8 cellular contexts compared by ENCODE assay signal in genomic region chr10:44995914-44996633, GRCh38. TPM values are rescaled to one million over a fixed set of nuclear protein-coding genes. Genes with fewer than 3 reads are reported as not detected.
A peak's percentile ranks its signal among the peaks of the same experiment; 100 is the strongest.
DNase-seq lines count a peak whose midpoint lies in the region; ATAC-seq and TF ChIP-seq lines count a peak whose summit lies in the region.

No MANE protein-coding gene starts in this region.

- peak overlapping the region; percentile 37 for H3K27ac Mint-ChIP-seq in activated CD4-positive, alpha-beta memory T cell treated with anti-CD3 and anti-CD28 coated beads, Interleukin-2, amount 10 ng/mL, durations not matched to agents 7 days and 5 days
- no peak overlapping the region for H3K27ac Mint-ChIP-seq in activated CD4-positive, alpha-beta memory T cell treated with anti-CD3 and anti-CD28 coated beads for 36 hours
- H3K27ac Mint-ChIP-seq in endodermal cell = no peak overlapping the region

- H3K4me1 Mint-ChIP-seq in activated CD4-positive, alpha-beta memory T cell treated with anti-CD3 and anti-CD28 coated beads, Interleukin-2, amount 10 ng/mL, durations not matched to agents 7 days and 5 days = peaks cover 38% of the 10 kb centered on the region
- peaks cover 21% of the 10 kb centered on the region for H3K4me1 Mint-ChIP-seq in activated CD4-positive, alpha-beta memory T cell treated with anti-CD3 and anti-CD28 coated beads for 36 hours (ENCODE audit: low read depth)
- peaks cover 21% of the 10 kb centered on the region for H3K4me1 Mint-ChIP-seq in endodermal cell

- H3K9me3 ChIP-seq in endodermal cell (ENCODE audit: control insufficient read depth, low read length) (no peaks in the 10 kb centered on the region), mucosa of stomach (ENCODE audit: control insufficient read depth, low read length) (no peaks in the 10 kb centered on the region)

- no peaks in the 10 kb centered on the region for H3K4me1 ChIP-seq in endodermal cell (ENCODE audit: control insufficient read depth, insufficient read depth, low read length)
- peaks cover 41% of the 10 kb centered on the region for H3K4me1 ChIP-seq in mucosa of stomach (ENCODE audit: control insufficient read depth, insufficient read depth, low read length)

- CTCF ChIA-PET in activated CD4-positive, alpha-beta memory T cell treated with anti-CD3 and anti-CD28 coated beads, Interleukin-2, amount 10 ng/mL, durations not matched to agents 7 days and 5 days (lab: Charles Lee) = interaction anchor here (1.1 to 1.8 kb wide), 3 partner anchors 20 to 39 kb away, joined by 3 to 5 read pairs (median 3); no protein-coding TSS in a partner anchor
- CTCF ChIA-PET in activated CD4-positive, alpha-beta memory T cell treated with anti-CD3 and anti-CD28 coated beads for 36 hours (lab: Charles Lee) = interaction anchor here (1.4 kb wide), 1 partner anchor 12 kb away, joined by 6 read pairs; no protein-coding TSS in a partner anchor

- TF ChIP-seq CTCF in endodermal cell (conservative IDR thresholded peaks at IDR 0.05) = no peak

- H3K4me3 ChIP-seq in endodermal cell (ENCODE audit: low read length) = no peak overlapping the region
- no peak overlapping the region for H3K4me3 ChIP-seq in mucosa of stomach (ENCODE audit: low read length)

- no peak overlapping the region for H3K9ac ChIP-seq in endodermal cell (ENCODE audit: extremely low read depth, low read length, poor library complexity, severe bottlenecking)
- peak overlapping the region; percentile 44 for H3K9ac ChIP-seq in mucosa of stomach (ENCODE audit: low read length)

- no peak for ATAC-seq in GM18517 (IDR thresholded peaks at IDR 0.05; ENCODE audit: unreplicated experiment)
- no peak for ATAC-seq in HG03521 (IDR thresholded peaks at IDR 0.05; ENCODE audit: unreplicated experiment)

- no peak overlapping the region for H3K4me3 Mint-ChIP-seq in activated CD4-positive, alpha-beta memory T cell treated with anti-CD3 and anti-CD28 coated beads, Interleukin-2, amount 10 ng/mL, durations not matched to agents 7 days and 5 days
- H3K4me3 Mint-ChIP-seq in activated CD4-positive, alpha-beta memory T cell treated with anti-CD3 and anti-CD28 coated beads for 36 hours = no peak overlapping the region
- no peak overlapping the region for H3K4me3 Mint-ChIP-seq in endodermal cell

- H3K27ac ChIP-seq in endodermal cell (ENCODE audit: low read depth, low read length) = no peak overlapping the region

- H3K36me3 ChIP-seq in endodermal cell (ENCODE audit: control insufficient read depth, insufficient read depth, low read length) (no peaks in the 10 kb centered on the region), mucosa of stomach (ENCODE audit: control insufficient read depth, insufficient read depth, low read length) (no peaks in the 10 kb centered on the region)

- peaks cover 10% of the 10 kb centered on the region for H3K27me3 Mint-ChIP-seq in activated CD4-positive, alpha-beta memory T cell treated with anti-CD3 and anti-CD28 coated beads, Interleukin-2, amount 10 ng/mL, durations not matched to agents 7 days and 5 days
- H3K27me3 Mint-ChIP-seq in activated CD4-positive, alpha-beta memory T cell treated with anti-CD3 and anti-CD28 coated beads for 36 hours = no peaks in the 10 kb centered on the region
- peaks cover 4% of the 10 kb centered on the region for H3K27me3 Mint-ChIP-seq in endodermal cell (ENCODE audit: insufficient read depth)

- 92 to 93% methylated on average over 7 to 9 of the region's 9 CpGs for WGBS in endodermal cell (ENCODE audit: insufficient coverage in 1 of 2, insufficient read length in 1 of 2), 2 experiments

- intact Hi-C loops in activated CD4-positive, alpha-beta memory T cell treated with anti-CD3 and anti-CD28 coated beads for 36 hours (cut with micrococcal nuclease) = no loop called here

- no peaks in the 10 kb centered on the region for H3K36me3 Mint-ChIP-seq in activated CD4-positive, alpha-beta memory T cell treated with anti-CD3 and anti-CD28 coated beads, Interleukin-2, amount 10 ng/mL, durations not matched to agents 7 days and 5 days (ENCODE audit: low read depth)
- peaks cover 4% of the 10 kb centered on the region for H3K36me3 Mint-ChIP-seq in activated CD4-positive, alpha-beta memory T cell treated with anti-CD3 and anti-CD28 coated beads for 36 hours
- no peaks in the 10 kb centered on the region for H3K36me3 Mint-ChIP-seq in endodermal cell (ENCODE audit: low read depth)

- DNase-seq in activated CD4-positive, alpha-beta memory T cell treated with anti-CD3 and anti-CD28 coated beads, Interleukin-2, amount 10 ng/mL, durations not matched to agents 7 days and 5 days = no peak
- no peak for DNase-seq in activated CD4-positive, alpha-beta memory T cell treated with anti-CD3 and anti-CD28 coated beads for 36 hours
- DNase-seq in endodermal cell = peak; percentile 38
- peak; percentile 71 for DNase-seq in ureter (ENCODE audit: low spot score)
- no peak for DNase-seq in NCI-H345 treated with DMSO at 0.1 percent for 48 hours (lab: John Stamatoyannopoulos, UW; ENCODE audit: unreplicated experiment)

- no peaks in the 10 kb centered on the region for H3K9me3 Mint-ChIP-seq in activated CD4-positive, alpha-beta memory T cell treated with anti-CD3 and anti-CD28 coated beads, Interleukin-2, amount 10 ng/mL, durations not matched to agents 7 days and 5 days
- peaks cover 3% of the 10 kb centered on the region for H3K9me3 Mint-ChIP-seq in activated CD4-positive, alpha-beta memory T cell treated with anti-CD3 and anti-CD28 coated beads for 36 hours
- no peaks in the 10 kb centered on the region for H3K9me3 Mint-ChIP-seq in endodermal cell

- POLR2A ChIA-PET in activated CD4-positive, alpha-beta memory T cell treated with anti-CD3 and anti-CD28 coated beads, Interleukin-2, amount 10 ng/mL, durations not matched to agents 7 days and 5 days (lab: Charles Lee) = interaction anchor here (1.0 to 1.8 kb wide), 2 partner anchors 18 to 30 kb away, joined by 3 to 5 read pairs; no protein-coding TSS in a partner anchor
- POLR2A ChIA-PET in activated CD4-positive, alpha-beta memory T cell treated with anti-CD3 and anti-CD28 coated beads for 36 hours (lab: Charles Lee) = no interaction called here

- H3K27me3 ChIP-seq in endodermal cell (ENCODE audit: control insufficient read depth, insufficient read depth, low read length, poor library complexity, severe bottlenecking) (no peaks in the 10 kb centered on the region), mucosa of stomach (ENCODE audit: control insufficient read depth, insufficient read depth, low read length) (no peaks in the 10 kb centered on the region)

RNA-seq across cellular contexts. Expression of gene ZNF22, which starts 4.6 kb away (rescaled TPM):
- 10 to 100 TPM; 22.9 to 24.7 TPM for total RNA-seq in activated CD4-positive, alpha-beta memory T cell treated with anti-CD3 and anti-CD28 coated beads, Interleukin-2, amount 10 ng/mL, durations not matched to agents 7 days and 5 days
- 10 to 100 TPM; 19.3 to 19.9 TPM for total RNA-seq in activated CD4-positive, alpha-beta memory T cell treated with anti-CD3 and anti-CD28 coated beads for 36 hours
- total RNA-seq in endodermal cell (10 to 100 TPM; 35.5 to 42.5 TPM), ureter (21.2 TPM)
- 59.3 TPM for polyA plus RNA-seq in endodermal cell (2013, experiment 1 of 2)
- 54.5 TPM for polyA plus RNA-seq in endodermal cell (2013, experiment 2 of 2)

RNA-seq across cellular contexts. Expression of gene DEPP1, which starts 17.5 kb away (rescaled TPM):
- 1 to 10 TPM; 1.2 to 1.9 TPM for total RNA-seq in activated CD4-positive, alpha-beta memory T cell treated with anti-CD3 and anti-CD28 coated beads, Interleukin-2, amount 10 ng/mL, durations not matched to agents 7 days and 5 days
- total RNA-seq in activated CD4-positive, alpha-beta memory T cell treated with anti-CD3 and anti-CD28 coated beads for 36 hours = under 1 TPM; 0.34 to 0.40 TPM
- total RNA-seq in endodermal cell (1 to 10 TPM; 1.3 to 2.6 TPM), ureter (62.7 TPM)
- polyA plus RNA-seq in endodermal cell (2013, experiment 1 of 2) = 0.89 TPM
- polyA plus RNA-seq in endodermal cell (2013, experiment 2 of 2) = 1.2 TPM

RNA-seq across cellular contexts. Expression of gene RASSF4, which starts 36.5 kb away (rescaled TPM):
- 1 to 10 TPM in 1 of 2 experiments, under 1 TPM in 1; 0.50 to 1.2 TPM for total RNA-seq in activated CD4-positive, alpha-beta memory T cell treated with anti-CD3 and anti-CD28 coated beads, Interleukin-2, amount 10 ng/mL, durations not matched to agents 7 days and 5 days
- total RNA-seq in activated CD4-positive, alpha-beta memory T cell treated with anti-CD3 and anti-CD28 coated beads for 36 hours = 1 to 10 TPM in 1 of 2 experiments, under 1 TPM in 1; 0.77 to 1.1 TPM
- total RNA-seq in endodermal cell (10 to 100 TPM in 1 of 2 donors, 1 to 10 TPM in 1; 5.2 to 14.1 TPM), ureter (22.7 TPM)
- 17.2 TPM for polyA plus RNA-seq in endodermal cell (2013, experiment 1 of 2)
- 20.0 TPM for polyA plus RNA-seq in endodermal cell (2013, experiment 2 of 2)

Comparison
In these comparisons a context has a peak if more than half of its experiments do, and no peak if none do; other contexts are left out.
1. DNase-seq: peak in endodermal cell (single experiment) and ureter (single experiment); none in activated CD4-positive, alpha-beta memory T cell treated with anti-CD3 and anti-CD28 coated beads, Interleukin-2, amount 10 ng/mL, durations not matched to agents 7 days and 5 days (single experiment), activated CD4-positive, alpha-beta memory T cell treated with anti-CD3 and anti-CD28 coated beads for 36 hours (single experiment) and NCI-H345 treated with DMSO at 0.1 percent for 48 hours (single experiment).
2. RNA of gene DEPP1, which starts 17.5 kb away (total RNA-seq): 62.7 TPM in ureter (single experiment); 1.3 to 2.6 TPM in endodermal cell, 1.2 to 1.9 TPM in activated CD4-positive, alpha-beta memory T cell treated with anti-CD3 and anti-CD28 coated beads, Interleukin-2, amount 10 ng/mL, durations not matched to agents 7 days and 5 days and 0.34 to 0.40 TPM in activated CD4-positive, alpha-beta memory T cell treated with anti-CD3 and anti-CD28 coated beads for 36 hours; every median in the first group is over 10 times any median in the second.